35 cellular contexts compared by ENCODE assay signal in genomic region chr21:17432732-17433057, GRCh38.
"Had no signal": no experiment of that assay in that cellular context is flagged by ENCODE, and none has a peak within 500 bp of the region (broad histone marks: within the 10 kb centered on the region; RNA-seq: fewer than 3 reads in every experiment).

No MANE protein-coding gene starts in this region.

- DNase-seq: Karpas-422, Kasumi-1, MG63, MM.1S, MV-4-11, NCI-H1048, NCI-H1092, NCI-H1092 treated with DMSO at 0.1 percent for 48 hours, NCI-H1105, NCI-H1105 treated with DMSO at 0.1 percent for 48 hours, NCI-H1417, NCI-H1417 treated with DMSO at 0.1 percent for 48 hours, NCI-H1436, NCI-H1436 treated with DMSO at 0.1 percent for 48 hours, NCI-H146, NCI-H1694, NCI-H1694 treated with DMSO at 0.1 percent for 48 hours, NCI-H187, NCI-H187 treated with DMSO at 0.1 percent for 48 hours, NCI-H1930, NCI-H2029, NCI-H2029 treated with DMSO at 0.1 percent for 48 hours, NCI-H2081, NCI-H2081 treated with DMSO at 0.1 percent for 48 hours, NCI-H2107, NCI-H2171, NCI-H2171 treated with DMSO at 0.1 percent for 48 hours, NCI-H2227 treated with DMSO at 0.1 percent for 48 hours, NCI-H226, NCI-H345, NCI-H446, NCI-H446 treated with DMSO at 0.1 percent for 48 hours, NCI-H510A, NCI-H510A treated with DMSO at 0.1 percent for 48 hours, NCI-H524 had no signal

- H3K9me3 ChIP-seq: MG63 had no signal

- H3K4me3 ChIP-seq: MG63 had no signal

- H3K27me3 ChIP-seq: MG63 had no signal

- H3K36me3 ChIP-seq: MG63 had no signal
